9 cellular contexts compared by ENCODE assay signal in the genomic region with DNA sequence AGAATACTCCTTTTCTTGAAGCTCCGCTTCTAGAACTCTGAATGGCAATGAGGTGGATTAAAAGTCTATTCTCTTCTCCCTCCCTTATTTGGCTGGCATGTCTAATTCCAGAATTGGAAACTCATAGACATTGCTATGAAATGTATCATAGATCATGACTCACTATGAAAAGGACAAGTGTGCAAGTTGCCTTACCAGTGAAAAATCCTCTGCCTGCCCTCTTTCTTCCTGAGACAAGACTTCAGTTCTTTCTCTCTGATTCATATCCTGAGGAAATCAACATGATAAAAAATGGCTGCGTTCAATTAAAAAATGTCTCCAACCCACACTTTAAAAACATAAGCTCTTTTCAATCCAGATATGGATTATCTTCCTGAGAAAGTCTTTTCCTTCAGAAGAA.
DNase-seq lines count a peak whose midpoint lies in the region; ATAC-seq, FAIRE-seq and TF ChIP-seq lines count a peak whose summit lies in the region.
"Had no signal": no experiment of that assay in that cellular context is flagged by ENCODE, and none has a peak within 500 bp of the region (broad histone marks: within the 10 kb centered on the region; RNA-seq: fewer than 3 reads in every experiment).

No MANE protein-coding gene starts in this region.

- ATAC-seq in pancreas = peak in 3 of 4 donors; percentile 38 to 64 (median 47)

- TF ChIP-seq CTCF in AG10803 (conservative IDR thresholded peaks at IDR 0.05; ENCODE audit: low read length) (no peak), pancreas (IDR thresholded peaks at IDR 0.05) (no peak), BE2C (IDR thresholded peaks at IDR 0.05; ENCODE audit: low read depth, low read length) (no peak)

- no peak for TF ChIP-seq POLR2A in erythroblast (IDR thresholded peaks at IDR 0.05; ENCODE audit: low read length)

- peaks cover 7% of the 10 kb centered on the region for H3K4me1 ChIP-seq in SJCRH30
- H3K4me1 ChIP-seq in pancreas = no peaks in the 10 kb centered on the region
- no peaks in the 10 kb centered on the region for H3K4me1 ChIP-seq in BE2C
- no peaks in the 10 kb centered on the region for H3K4me1 ChIP-seq in HAP-1

- no peak for FAIRE-seq in pancreas (lab: Jason Lieb, UNC)

- H3K27me3 ChIP-seq in SJCRH30 = no peaks in the 10 kb centered on the region
- H3K27me3 ChIP-seq in pancreas = no peaks in the 10 kb centered on the region
- no peaks in the 10 kb centered on the region; the same call in 1 of the 2 replicates for H3K27me3 ChIP-seq in BE2C
- H3K27me3 ChIP-seq in HAP-1 (ENCODE audit: low read depth) = 0 out of 2 replicates have a peak, but pooled peaks cover 2% of the 10 kb centered on the region

- H3K36me3 ChIP-seq in SJCRH30 (no peaks in the 10 kb centered on the region), pancreas (no peaks in the 10 kb centered on the region), BE2C (no peaks in the 10 kb centered on the region), HAP-1 (replicated peaks) (no peaks in the 10 kb centered on the region)

- in situ Hi-C loops in HAP-1 (cut with MboI; ENCODE audit: low sequenced_read_pairs) = no loop called here

- H3K9me3 ChIP-seq in SJCRH30 (replicated peaks) (no peaks in the 10 kb centered on the region), pancreas (no peaks in the 10 kb centered on the region), BE2C (no peaks in the 10 kb centered on the region), HAP-1 (no peaks in the 10 kb centered on the region)

- H3K4me3 ChIP-seq in AG10803 (ENCODE audit: low read length) (no peak overlapping the region), SJCRH30 (no peak overlapping the region), pancreas (no peak overlapping the region), BE2C (ENCODE audit: low read depth, low read length) (no peak overlapping the region), HAP-1 (no peak overlapping the region)

- H3K27ac ChIP-seq in SJCRH30 (peak overlapping the region; percentile 58), pancreas (no peak overlapping the region)

- WGBS in pancreas, 2 donors = 83 to 93% methylated on average over 2 of the region's 2 CpGs

- intact Hi-C loops in pancreas (cut with DNase I) = no loop called here

- DNase-seq in AG10803 (ENCODE audit: low read depth) = peak; percentile 97
- DNase-seq in SJCRH30 = peak; percentile 11 to 29
- peak; percentile 92 for DNase-seq in fibroblast of gingiva (ENCODE audit: low read depth)
- no peak for DNase-seq in pancreas
- no peak for DNase-seq in BE2C
- DNase-seq in erythroblast (lab: John Stamatoyannopoulos, UW) = no peak
- no peak for DNase-seq in HAP-1 (ENCODE audit: low spot score in 2 of 2)
- no peak for DNase-seq in hypothalamus (lab: John Stamatoyannopoulos, UW)
- DNase-seq: NCI-H1694 had no signal

Comparison
In these comparisons a context has a peak if more than half of its experiments do, and no peak if none do; other contexts are left out.
1. DNase-seq: peak in AG10803 (single experiment), SJCRH30 (2 of 2) and fibroblast of gingiva (single experiment); none in pancreas (0 of 6), BE2C (single experiment), erythroblast (0 of 2), HAP-1 (0 of 2) and hypothalamus (0 of 51).